ENCODE assay signal across 18 cellular contexts in genomic region chr13:87887459-87888123, GRCh38.
"Had no signal": no experiment of that assay in that cellular context is flagged by ENCODE, and none has a peak within 500 bp of the region (broad histone marks: within the 10 kb centered on the region; RNA-seq: fewer than 3 reads in every experiment).

No MANE protein-coding gene starts in this region.

- H3K27me3 Mint-ChIP-seq: progenitor cell of endocrine pancreas; stimulated activated naive CD8-positive, alpha-beta T cell treated with anti-CD3 and anti-CD28 coated beads, Interleukin-15, Interleukin-2, amounts not matched to agents 100 ng/mL and 50 ng/mL, for 24 hours had no signal

- H3K27ac Mint-ChIP-seq: activated naive CD4-positive, alpha-beta T cell treated with anti-CD3 and anti-CD28 coated beads, Interleukin-2, amount 50 U/mL, for 72 hours; activated T-helper 1 cell treated with anti-CD3 and anti-CD28 coated beads, Interleukin-12 subunit alpha, Interleukin-12 subunit beta, Interleukin-2, Interleukin-4 antibody, amounts not matched to agents 30 ng/mL and 10 ng/mL and 1 ng/mL, durations not matched to agents 14 hours and 24 hours and 36 hours; progenitor cell of endocrine pancreas; stimulated activated naive CD8-positive, alpha-beta T cell treated with anti-CD3 and anti-CD28 coated beads, Interleukin-15, Interleukin-2, amounts not matched to agents 100 ng/mL and 50 ng/mL, for 24 hours had no signal

- H3K4me3 ChIP-seq: adrenal gland, gastrocnemius medialis, left ventricle myocardium inferior, right atrium auricular region, tibial nerve, uterus had no signal

- DNase-seq: activated CD4-positive, alpha-beta T cell treated with anti-CD3 and anti-CD28 coated beads, Interleukin-2, amount 50 U/mL, for 4 hours; activated gamma-delta T cell treated with Interleukin-2 at 50 U/mL for 16 hours; activated T-cell treated with anti-CD3 and anti-CD28 coated beads for 4 hours; adrenal gland; effector CD4-positive, alpha-beta T cell; gastrocnemius medialis; head of caudate nucleus; kidney; left ventricle myocardium inferior; uterus had no signal

- H3K9me3 Mint-ChIP-seq: neural crest cell had no signal

- ATAC-seq: activated naive CD4-positive, alpha-beta T cell treated with anti-CD3 and anti-CD28 coated beads, Interleukin-2, amount 50 U/mL, for 72 hours; esophagus mucosa; gastrocnemius medialis had no signal

- H3K4me1 Mint-ChIP-seq: neural crest cell had no signal

- H3K36me3 Mint-ChIP-seq: activated naive CD4-positive, alpha-beta T cell treated with anti-CD3 and anti-CD28 coated beads, Interleukin-2, amount 50 U/mL, for 72 hours had no signal

- H3K4me3 Mint-ChIP-seq: activated T-helper 1 cell treated with anti-CD3 and anti-CD28 coated beads, Interleukin-12 subunit alpha, Interleukin-12 subunit beta, Interleukin-2, Interleukin-4 antibody, amounts not matched to agents 30 ng/mL and 10 ng/mL and 1 ng/mL, durations not matched to agents 14 hours and 24 hours and 36 hours; neural crest cell; stimulated activated naive CD8-positive, alpha-beta T cell treated with anti-CD3 and anti-CD28 coated beads, Interleukin-15, Interleukin-2, amounts not matched to agents 100 ng/mL and 50 ng/mL, for 24 hours had no signal
